ENCODE assay signal across 13 cellular contexts in genomic region chr14:92470215-92470614, GRCh38.
A peak's percentile ranks its signal among the peaks of the same experiment; 100 is the strongest.
DNase-seq lines count a peak whose midpoint lies in the region; ATAC-seq and TF ChIP-seq lines count a peak whose summit lies in the region.
"Had no signal": no experiment of that assay in that cellular context is flagged by ENCODE, and none has a peak within 500 bp of the region (broad histone marks: within the 10 kb centered on the region; RNA-seq: fewer than 3 reads in every experiment).

No MANE protein-coding gene starts in this region.

- no peak for TF ChIP-seq CTCF in retinal pigment epithelial cell (conservative IDR thresholded peaks at IDR 0.05; ENCODE audit: low read depth, low read length)
- TF ChIP-seq CTCF in WERI-Rb-1 (IDR thresholded peaks at IDR 0.05; ENCODE audit: low read depth, low read length): no peak

- no peaks in the 10 kb centered on the region for H3K27me3 ChIP-seq in WERI-Rb-1 (ENCODE audit: insufficient read depth, low read depth, severe bottlenecking)

- H3K4me3 ChIP-seq in retinal pigment epithelial cell (ENCODE audit: low read length) (no peak overlapping the region), WERI-Rb-1 (ENCODE audit: low read depth, low read length) (no peak overlapping the region)
- H3K4me3 ChIP-seq: lung, smooth muscle cell had no signal

- peak; percentile 92 for DNase-seq in ELR (ENCODE audit: low read depth)
- DNase-seq in NCI-H226: peak; percentile 45
- peak; percentile 5 for DNase-seq in ecto neural progenitor cell (ENCODE audit: low spot score)
- DNase-seq in retinal pigment epithelial cell (ENCODE audit: low read depth): peak; percentile 69
- DNase-seq in WERI-Rb-1: no peak
- no peak for DNase-seq in NCI-H187 treated with DMSO at 0.1 percent for 48 hours (lab: John Stamatoyannopoulos, UW)
- DNase-seq: activated CD4-positive, alpha-beta T cell treated with anti-CD3 and anti-CD28 coated beads, Interleukin-2, amount 50 U/mL, for 48 hours; NCI-H1417 treated with DMSO at 0.1 percent for 48 hours; NCI-H774 had no signal

- no peaks in the 10 kb centered on the region for H3K36me3 ChIP-seq in WERI-Rb-1

- ATAC-seq in HG03135 (IDR thresholded peaks at IDR 0.05; ENCODE audit: unreplicated experiment): no peak
- ATAC-seq: Right ventricle myocardium inferior had no signal

- no peak overlapping the region for H3K27ac ChIP-seq in WERI-Rb-1

- peaks cover 7% of the 10 kb centered on the region for H3K9me3 ChIP-seq in WERI-Rb-1 (ENCODE audit: severe bottlenecking)

Comparison
In these comparisons a context has a peak if more than half of its experiments do, and no peak if none do; other contexts are left out.
1. DNase-seq: peak in ELR (single experiment), NCI-H226 (single experiment), ecto neural progenitor cell (single experiment) and retinal pigment epithelial cell (single experiment); none in WERI-Rb-1 (single experiment) and NCI-H187 treated with DMSO at 0.1 percent for 48 hours (single experiment).